In genomic region chr6:27889275-27889627, GRCh38 we compare ENCODE assay signal across 3 cellular contexts.
TF ChIP-seq lines count a peak whose summit lies in the region.

No MANE protein-coding gene starts in this region.

TF ChIP-seq in SK-N-SH, 30 proteins besides CTCF, POLR2A, EP300 and RAD21 (continues in another document):
- TF ChIP-seq SIN3A (IDR thresholded peaks at IDR 0.05; ENCODE audit: borderline replicate concordance, low read depth, low read length) = no peak
- no peak for TF ChIP-seq USF2 (IDR thresholded peaks at IDR 0.05; ENCODE audit: borderline replicate concordance, low read depth, low read length)
- no peak for TF ChIP-seq REST (IDR thresholded peaks at IDR 0.05; ENCODE audit: low read depth, low read length)
- TF ChIP-seq MAX (IDR thresholded peaks at IDR 0.05; ENCODE audit: low read depth) = no peak
- no peak for TF ChIP-seq NRF1 (IDR thresholded peaks at IDR 0.05; ENCODE audit: low read depth, low read length)
- TF ChIP-seq MEF2A (IDR thresholded peaks at IDR 0.05; ENCODE audit: borderline replicate concordance, low read depth) = no peak
- TF ChIP-seq POLR2AphosphoS5 (IDR thresholded peaks at IDR 0.05; ENCODE audit: low read depth, low read length) = no peak
- TF ChIP-seq FOSL2 (IDR thresholded peaks at IDR 0.05; ENCODE audit: borderline replicate concordance, low read depth) = no peak
- TF ChIP-seq IRF3 (IDR thresholded peaks at IDR 0.05; ENCODE audit: low read depth, low read length) = no peak
- TF ChIP-seq JUND (IDR thresholded peaks at IDR 0.05) = no peak

TF ChIP-seq in SK-N-SH treated with all-trans-retinoic acid at 6 μM for 48 hours, 23 proteins besides CTCF, POLR2A, EP300 and RAD21:
- TF ChIP-seq GLIS3 (CRISPR knock-in tag; IDR thresholded peaks at IDR 0.05) (no peak), PPARA (CRISPR knock-in tag; IDR thresholded peaks at IDR 0.05; ENCODE audit: borderline replicate concordance) (no peak), PATZ1 (CRISPR knock-in tag; IDR thresholded peaks at IDR 0.05; ENCODE audit: borderline replicate concordance) (no peak)

TF ChIP-seq in GM12878, 131 proteins besides CTCF, POLR2A, EP300 and RAD21:
- 0 out of 4 replicates have a peak, but pooled peaks of 1 of the 2 experiments have one; percentile 11 for TF ChIP-seq CEBPB (IDR thresholded peaks at IDR 0.05; ENCODE audit: borderline replicate concordance in 1 of 2, low read depth in 2 of 2, low read length in 2 of 2)
- TF ChIP-seq POLR2AphosphoS2 (IDR thresholded peaks at IDR 0.05; ENCODE audit: low read depth, low read length) = no peak
